9 cellular contexts compared by ENCODE assay signal in genomic region chr20:34536798-34537394, GRCh38. TPM values are rescaled to one million over a fixed set of nuclear protein-coding genes. Genes with fewer than 3 reads are reported as not detected.
DNase-seq lines count a peak whose midpoint lies in the region; ATAC-seq and TF ChIP-seq lines count a peak whose summit lies in the region.
"Had no signal": no experiment of that assay in that cellular context is flagged by ENCODE, and none has a peak within 500 bp of the region (broad histone marks: within the 10 kb centered on the region; RNA-seq: fewer than 3 reads in every experiment).

No MANE protein-coding gene starts in this region.

- no peak overlapping the region for H3K18ac ChIP-seq in H9 (ENCODE audit: insufficient read length, low read depth, low read length)

- no peak for ATAC-seq in HG03135 (IDR thresholded peaks at IDR 0.05; ENCODE audit: unreplicated experiment)

- H3K27ac ChIP-seq in A673 (ENCODE audit: low read depth, low read length, poor library complexity, severe bottlenecking) (no peak overlapping the region), H9 (ENCODE audit: insufficient read length, low read depth, low read length) (no peak overlapping the region)

- no peak overlapping the region for H3K23ac ChIP-seq in H9 (ENCODE audit: insufficient read length, low read depth, low read length)

- no TSS peak for BruUV-seq in A673 (replicated peaks; lab: Mats Ljungman, UMichigan)

- H3K27me3 ChIP-seq in A673 (replicated peaks; ENCODE audit: insufficient read depth, low read depth, low read length, poor library complexity) (no peaks in the 10 kb centered on the region), H9 (ENCODE audit: insufficient read depth, low read length) (no peaks in the 10 kb centered on the region)

- H3K9me3 Mint-ChIP-seq in H9 (no peaks in the 10 kb centered on the region), endothelial cell (ENCODE audit: unreplicated experiment) (no peaks in the 10 kb centered on the region), progenitor cell of endocrine pancreas (ENCODE audit: low read depth) (no peaks in the 10 kb centered on the region)
- H3K9me3 Mint-ChIP-seq: activated naive CD4-positive, alpha-beta T cell treated with anti-CD3 and anti-CD28 coated beads, Interleukin-2, amount 50 U/mL, for 24 hours had no signal

- H3K4me3 Mint-ChIP-seq in H9: no peak overlapping the region
- H3K4me3 Mint-ChIP-seq in endothelial cell (ENCODE audit: unreplicated experiment): no peak overlapping the region
- no peak overlapping the region for H3K4me3 Mint-ChIP-seq in progenitor cell of endocrine pancreas (ENCODE audit: low read depth)
- H3K4me3 Mint-ChIP-seq: activated naive CD4-positive, alpha-beta T cell treated with anti-CD3 and anti-CD28 coated beads, Interleukin-2, amount 50 U/mL, for 24 hours had no signal

- H3K14ac ChIP-seq in H9 (ENCODE audit: insufficient read depth, low read length): no peak overlapping the region

- no peaks in the 10 kb centered on the region for H3K79me2 ChIP-seq in H9 (ENCODE audit: insufficient read depth, low read length)

- no peak overlapping the region for H2BK5ac ChIP-seq in H9 (ENCODE audit: insufficient read length, low read length)

- DNase-seq in A673 (ENCODE audit: low spot score) (peak; percentile 64), H9 (peak; percentile 68), UCSD-AML1 (lab: John Stamatoyannopoulos, UW; ENCODE audit: unreplicated experiment) (peak; percentile 49), endothelial cell (ENCODE audit: low spot score) (peak; percentile 56), progenitor cell of endocrine pancreas (ENCODE audit: low spot score, unreplicated experiment) (no peak), OCI-M2 (lab: John Stamatoyannopoulos, UW; ENCODE audit: unreplicated experiment) (no peak), GM19238 (ENCODE audit: insufficient read length, low spot score) (no peak)

- peaks cover 56% of the 10 kb centered on the region for H3K36me3 ChIP-seq in A673 (ENCODE audit: insufficient read depth, low read length, poor library complexity, severe bottlenecking)

- H4K5ac ChIP-seq in H9 (ENCODE audit: insufficient read length, low read depth, low read length): no peak overlapping the region

- peak; percentile 66 for TF ChIP-seq CTCF in A673 (conservative IDR thresholded peaks at IDR 0.05; ENCODE audit: low read depth, low read length)
- peak; percentile 60 for TF ChIP-seq CTCF in H9 (conservative IDR thresholded peaks at IDR 0.05)
- TF ChIP-seq CTCF in endothelial cell (IDR thresholded peaks at IDR 0.05; ENCODE audit: unreplicated experiment): peak; percentile 32
- peak; percentile 53 for TF ChIP-seq CTCF in progenitor cell of endocrine pancreas (IDR thresholded peaks at IDR 0.05; ENCODE audit: unreplicated experiment)

- no peak overlapping the region for H3K56ac ChIP-seq in H9 (ENCODE audit: insufficient read length, low read depth, low read length)

- H4K91ac ChIP-seq in H9 (ENCODE audit: insufficient read length, low read depth, low read length): no peak overlapping the region

- H3K27me3 Mint-ChIP-seq in H9 (ENCODE audit: low read depth): no peaks in the 10 kb centered on the region
- H3K27me3 Mint-ChIP-seq in endothelial cell (ENCODE audit: unreplicated experiment): peaks cover 2% of the 10 kb centered on the region
- H3K27me3 Mint-ChIP-seq in progenitor cell of endocrine pancreas: no peaks in the 10 kb centered on the region
- H3K27me3 Mint-ChIP-seq: activated naive CD4-positive, alpha-beta T cell treated with anti-CD3 and anti-CD28 coated beads, Interleukin-2, amount 50 U/mL, for 24 hours had no signal

- CTCF ChIA-PET in A673 (lab: Charles Lee): interaction anchor here (0.6 to 0.7 kb wide), 3 partner anchors 171 to 271 kb away, joined by 3 to 4 read pairs (median 3); no protein-coding TSS in a partner anchor

- H2BK20ac ChIP-seq in H9 (ENCODE audit: low read depth, low read length, poor library complexity, severe bottlenecking): no peak overlapping the region

- H3K4me1 ChIP-seq in A673 (ENCODE audit: insufficient read depth, low read length, poor library complexity, severe bottlenecking): no peaks in the 10 kb centered on the region
- no peaks in the 10 kb centered on the region for H3K4me1 ChIP-seq in H9 (ENCODE audit: insufficient read depth, low read length)

- H3K4me2 ChIP-seq in H9 (ENCODE audit: insufficient read depth, insufficient read length, low read length): no peak overlapping the region

- WGBS in H9 (ENCODE audit: extremely low coverage, insufficient read length, low lambda C conversion rate): no CpG with 5 or more reads among the region's 10 CpGs

- H3K9ac ChIP-seq in H9 (ENCODE audit: extremely low read depth, insufficient read length, low read length): no peak overlapping the region

- H3K4me3 ChIP-seq in A673 (ENCODE audit: low read depth, low read length, poor library complexity, severe bottlenecking): no peak overlapping the region

- no peak overlapping the region for H2AFZ ChIP-seq in H9 (ENCODE audit: low read length)

- intact Hi-C loops in A673 (cut with micrococcal nuclease; ENCODE audit: unreplicated experiment): loop anchor here (5.0 kb wide), 2 partner anchors 170 to 230 kb away; no protein-coding TSS in a partner anchor

- peaks cover 37 to 81% (median 50%) of the 10 kb centered on the region in 3 experiments; a peak in 6 of 7 replicates for H3K36me3 Mint-ChIP-seq in H9 (ENCODE audit: insufficient read depth in 1 of 3, low read depth in 3 of 3)
- H3K36me3 Mint-ChIP-seq in endothelial cell (ENCODE audit: low read depth, unreplicated experiment): peaks cover 40% of the 10 kb centered on the region
- peaks cover 47% of the 10 kb centered on the region for H3K36me3 Mint-ChIP-seq in progenitor cell of endocrine pancreas (ENCODE audit: insufficient read depth)

- no peaks in the 10 kb centered on the region for H3K4me1 Mint-ChIP-seq in H9
- peaks cover 13% of the 10 kb centered on the region for H3K4me1 Mint-ChIP-seq in endothelial cell (ENCODE audit: unreplicated experiment)
- no peaks in the 10 kb centered on the region for H3K4me1 Mint-ChIP-seq in progenitor cell of endocrine pancreas (ENCODE audit: low read depth)

- no peaks in the 10 kb centered on the region for H3K9me3 ChIP-seq in A673 (ENCODE audit: low read depth, low read length, poor library complexity, severe bottlenecking)
- H3K9me3 ChIP-seq in H9 (ENCODE audit: control insufficient read depth, low read depth, low read length): no peaks in the 10 kb centered on the region

- no peaks in the 10 kb centered on the region for H4K20me1 ChIP-seq in H9 (ENCODE audit: control insufficient read depth, insufficient read depth, insufficient read length)

- H2BK15ac ChIP-seq in H9 (ENCODE audit: low read depth, low read length): no peak overlapping the region

- no peaks in the 10 kb centered on the region for H3K23me2 ChIP-seq in H9 (ENCODE audit: insufficient read length, low read depth, low read length, poor library complexity, severe bottlenecking)

- H2BK12ac ChIP-seq in H9 (ENCODE audit: insufficient read length, low read depth, low read length): no peak overlapping the region

- no peak overlapping the region for H3K4ac ChIP-seq in H9 (ENCODE audit: low read depth, low read length)

- H3T11ph ChIP-seq in H9 (ENCODE audit: low read length): no peak overlapping the region

- H3K79me1 ChIP-seq in H9 (ENCODE audit: insufficient read depth, low read depth, low read length, poor library complexity, severe bottlenecking): no peaks in the 10 kb centered on the region

- no peak overlapping the region for H2AK5ac ChIP-seq in H9 (ENCODE audit: insufficient read length, low read length)

- H2BK120ac ChIP-seq in H9 (ENCODE audit: low read depth, low read length, poor library complexity, severe bottlenecking): no peak overlapping the region

- H3K27ac Mint-ChIP-seq in H9 (no peak overlapping the region), endothelial cell (ENCODE audit: unreplicated experiment) (no peak overlapping the region), progenitor cell of endocrine pancreas (no peak overlapping the region)
- H3K27ac Mint-ChIP-seq: activated naive CD4-positive, alpha-beta T cell treated with anti-CD3 and anti-CD28 coated beads, Interleukin-2, amount 50 U/mL, for 24 hours had no signal

- POLR2A ChIA-PET in A673 (lab: Charles Lee; ENCODE audit: low non-redundant PET): no interaction called here

- H4K8ac ChIP-seq in H9 (replicated peaks; ENCODE audit: insufficient read length, low read depth, low read length): no peak overlapping the region

RNA-seq across cellular contexts. Expression of gene DYNLRB1, which starts 20.7 kb away (rescaled TPM):
- total RNA-seq in A673 (2021): 142 and 144 TPM in 2 replicates
- 200 and 209 TPM in 2 replicates for total RNA-seq in H9 (2021)
- total RNA-seq in endothelial cell (ENCODE audit: unreplicated experiment): 96.8 TPM
- total RNA-seq in progenitor cell of endocrine pancreas: 185 and 208 TPM in 2 replicates

RNA-seq across cellular contexts. Expression of gene MAP1LC3A, which starts 21.6 kb away (rescaled TPM):
- total RNA-seq in A673 (2021): 16.4 and 16.9 TPM in 2 replicates
- 24.3 and 25.9 TPM in 2 replicates for total RNA-seq in H9 (2021)
- total RNA-seq in endothelial cell (ENCODE audit: unreplicated experiment): 33.6 TPM
- 43.8 and 52.8 TPM in 2 replicates for total RNA-seq in progenitor cell of endocrine pancreas

Comparison
In these comparisons a context has a peak if more than half of its experiments do, and no peak if none do; other contexts are left out.
1. DNase-seq: peak in A673 (single experiment), H9 (single experiment), UCSD-AML1 (single experiment) and endothelial cell (single experiment); none in progenitor cell of endocrine pancreas (single experiment), OCI-M2 (single experiment) and GM19238 (single experiment).
2. Peak in every context shown above with its lines, with median percentiles within 50 percentile points of each other: CTCF ChIP-seq.